Comparison of ENCODE assay signal across 18 cellular contexts in the genomic region with DNA sequence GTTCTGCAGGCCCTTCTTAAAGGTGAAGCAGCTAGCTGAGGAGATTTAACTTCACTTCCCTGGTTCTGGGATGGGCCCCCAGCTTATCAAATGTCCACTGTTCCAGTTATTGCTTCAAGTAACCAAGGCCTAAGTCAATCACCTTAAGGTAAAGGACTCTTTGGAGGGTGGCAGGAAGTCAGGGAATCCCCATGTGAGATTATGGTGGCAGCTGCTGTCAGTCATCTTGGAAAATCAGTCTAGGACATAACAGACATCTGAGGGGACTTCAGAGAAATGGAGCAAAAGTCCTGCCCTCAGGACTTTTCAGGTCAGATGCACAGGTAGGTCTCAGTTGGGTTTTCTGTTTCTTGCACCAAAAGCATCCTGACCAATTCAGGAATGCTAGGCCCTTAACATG. TPM values are rescaled to one million over a fixed set of nuclear protein-coding genes. Genes with fewer than 3 reads are reported as not detected.
DNase-seq lines count a peak whose midpoint lies in the region; ATAC-seq and TF ChIP-seq lines count a peak whose summit lies in the region.
"Had no signal": no experiment of that assay in that cellular context is flagged by ENCODE, and none has a peak within 500 bp of the region (broad histone marks: within the 10 kb centered on the region; RNA-seq: fewer than 3 reads in every experiment).

No MANE protein-coding gene starts in this region.

- no peaks in the 10 kb centered on the region for H3K9me3 Mint-ChIP-seq in activated CD4-positive, alpha-beta T cell treated with anti-CD3 and anti-CD28 coated beads, Interleukin-2, amount 10 ng/mL, durations not matched to agents 24 days and 14 days
- H3K9me3 Mint-ChIP-seq in IgD-negative memory B cell, result no peaks in the 10 kb centered on the region
- H3K9me3 Mint-ChIP-seq in activated naive CD8-positive, alpha-beta T cell (ENCODE audit: low read depth), result no peaks in the 10 kb centered on the region
- H3K9me3 Mint-ChIP-seq: WTC11 had no signal

- peaks cover 67% of the 10 kb centered on the region for H3K4me1 Mint-ChIP-seq in activated CD4-positive, alpha-beta T cell treated with anti-CD3 and anti-CD28 coated beads, Interleukin-2, amount 10 ng/mL, durations not matched to agents 24 days and 14 days
- H3K4me1 Mint-ChIP-seq in IgD-negative memory B cell, result peaks cover 49 to 71% (median 66%) of the 10 kb centered on the region in 3 donors
- peaks cover 80% of the 10 kb centered on the region for H3K4me1 Mint-ChIP-seq in activated naive CD8-positive, alpha-beta T cell (ENCODE audit: low read depth)

- peak overlapping the region; percentile 52 for H3K27ac ChIP-seq in neutrophil
- H3K27ac ChIP-seq in WERI-Rb-1, result no peak overlapping the region
- H3K27ac ChIP-seq: A549, transverse colon had no signal

- H3K4me1 ChIP-seq in neutrophil (ENCODE audit: control insufficient read depth in 1 of 2, insufficient read depth in 1 of 2, low read depth in 1 of 2, low read length in 1 of 2), result peaks cover 68 to 79% of the 10 kb centered on the region in 2 experiments

- H3K36me3 ChIP-seq in neutrophil (peaks cover 9% of the 10 kb centered on the region), WERI-Rb-1 (peaks cover 22% of the 10 kb centered on the region)
- H3K36me3 ChIP-seq: Peyer's patch, transverse colon had no signal

- peaks cover 24% of the 10 kb centered on the region for H3K36me3 Mint-ChIP-seq in activated CD4-positive, alpha-beta T cell treated with anti-CD3 and anti-CD28 coated beads, Interleukin-2, amount 10 ng/mL, durations not matched to agents 24 days and 14 days (ENCODE audit: low read depth)
- peaks cover 5% of the 10 kb centered on the region for H3K36me3 Mint-ChIP-seq in IgD-negative memory B cell
- H3K36me3 Mint-ChIP-seq in activated naive CD8-positive, alpha-beta T cell, result peaks cover 6% of the 10 kb centered on the region

- ATAC-seq in left lobe of liver, result no peak
- ATAC-seq: A549, HCT116, sciatic nerve, WTC11 had no signal

- H3K27me3 ChIP-seq in neutrophil (no peaks in the 10 kb centered on the region), WERI-Rb-1 (ENCODE audit: insufficient read depth, low read depth, severe bottlenecking) (no peaks in the 10 kb centered on the region)
- H3K27me3 ChIP-seq: Peyer's patch, transverse colon had no signal

- intact Hi-C loops in activated CD4-positive, alpha-beta T cell treated with anti-CD3 and anti-CD28 coated beads, Interleukin-2, amount 10 ng/mL, durations not matched to agents 24 days and 14 days (cut with micrococcal nuclease), result loop anchor here (2.0 to 5.0 kb wide), 3 partner anchors 14 to 202 kb away; partner anchors contain the start of gene GCLC

- H3K4me3 ChIP-seq in neutrophil (ENCODE audit: low read depth in 1 of 2, low read length in 1 of 2), result no peak overlapping the region
- no peak overlapping the region for H3K4me3 ChIP-seq in WERI-Rb-1 (ENCODE audit: low read depth, low read length)
- H3K4me3 ChIP-seq: A549, Peyer's patch, transverse colon had no signal

- TF ChIP-seq CTCF in neutrophil (IDR thresholded peaks at IDR 0.05), result no peak
- TF ChIP-seq CTCF in WERI-Rb-1 (IDR thresholded peaks at IDR 0.05; ENCODE audit: low read depth, low read length), result no peak

- peak overlapping the region; percentile 74 for H3K4me3 Mint-ChIP-seq in activated CD4-positive, alpha-beta T cell treated with anti-CD3 and anti-CD28 coated beads, Interleukin-2, amount 10 ng/mL, durations not matched to agents 24 days and 14 days
- peak overlapping the region; percentile 6 to 91 (median 84) for H3K4me3 Mint-ChIP-seq in IgD-negative memory B cell
- peak overlapping the region; percentile 80 for H3K4me3 Mint-ChIP-seq in activated naive CD8-positive, alpha-beta T cell
- H3K4me3 Mint-ChIP-seq: WTC11 had no signal

- no peaks in the 10 kb centered on the region for H3K27me3 Mint-ChIP-seq in activated CD4-positive, alpha-beta T cell treated with anti-CD3 and anti-CD28 coated beads, Interleukin-2, amount 10 ng/mL, durations not matched to agents 24 days and 14 days
- no peaks in the 10 kb centered on the region for H3K27me3 Mint-ChIP-seq in IgD-negative memory B cell
- no peaks in the 10 kb centered on the region for H3K27me3 Mint-ChIP-seq in activated naive CD8-positive, alpha-beta T cell

- H3K27ac Mint-ChIP-seq in activated CD4-positive, alpha-beta T cell treated with anti-CD3 and anti-CD28 coated beads, Interleukin-2, amount 10 ng/mL, durations not matched to agents 24 days and 14 days, result peak overlapping the region; percentile 74
- peak overlapping the region; percentile 85 to 93 (median 87) for H3K27ac Mint-ChIP-seq in IgD-negative memory B cell
- H3K27ac Mint-ChIP-seq in activated naive CD8-positive, alpha-beta T cell, result peak overlapping the region; percentile 75

- no peaks in the 10 kb centered on the region for H3K9me3 ChIP-seq in neutrophil
- H3K9me3 ChIP-seq in WERI-Rb-1 (ENCODE audit: severe bottlenecking), result peaks cover 4% of the 10 kb centered on the region
- H3K9me3 ChIP-seq: A549, Peyer's patch, transverse colon had no signal

- peak; percentile 69 for DNase-seq in activated CD4-positive, alpha-beta T cell treated with anti-CD3 and anti-CD28 coated beads, Interleukin-2, amount 10 ng/mL, durations not matched to agents 24 days and 14 days
- no peak for DNase-seq in activated CD4-positive, alpha-beta T cell treated with anti-CD3 and anti-CD28 coated beads, Interleukin-2, amount 50 U/mL, for 4 hours
- DNase-seq in left lobe of liver (ENCODE audit: low spot score) (no peak), NCI-H526 treated with DMSO at 0.1 percent for 48 hours (lab: John Stamatoyannopoulos, UW) (no peak), WERI-Rb-1 (no peak)
- DNase-seq: mesenchymal stem cell; NCI-H2029; NCI-H510A treated with DMSO at 0.1 percent for 48 hours; Peyer's patch; stimulated activated CD4-positive, alpha-beta T cell treated with anti-CD3 and anti-CD28 coated beads, Interleukin-2, amount 100 ng/mL, for 24 hours; transverse colon had no signal

RNA-seq across cellular contexts. Expression of gene ELOVL5, which starts 3.8 kb away (rescaled TPM):
- total RNA-seq in activated CD4-positive, alpha-beta T cell treated with anti-CD3 and anti-CD28 coated beads, Interleukin-2, amount 10 ng/mL, durations not matched to agents 24 days and 14 days, result 122 and 126 TPM in 2 replicates
- 156 TPM for polyA plus RNA-seq in IgD-negative memory B cell
- 54.4 TPM for total RNA-seq in left lobe of liver
